ENCODE assay signal across 22 cellular contexts in genomic region chr16:86637744-86638143, GRCh38. TPM values are rescaled to one million over a fixed set of nuclear protein-coding genes. Genes with fewer than 3 reads are reported as not detected.
"Had no signal": no experiment of that assay in that cellular context is flagged by ENCODE, and none has a peak within 500 bp of the region (broad histone marks: within the 10 kb centered on the region; RNA-seq: fewer than 3 reads in every experiment).

No MANE protein-coding gene starts in this region.

- DNase-seq: Karpas-422, KG1, MG63, NCI-H1092, NCI-H1105 treated with DMSO at 0.1 percent for 48 hours, NCI-H1417 treated with DMSO at 0.1 percent for 48 hours, NCI-H146, NCI-H1694 treated with DMSO at 0.1 percent for 48 hours, NCI-H1930, NCI-H2081, NCI-H2107, NCI-H2227 treated with DMSO at 0.1 percent for 48 hours, NCI-H524, NCI-H526 treated with DMSO at 0.1 percent for 48 hours, NCI-H748 treated with DMSO at 0.1 percent for 48 hours, Right ventricle myocardium superior, RPMI8226, SIG-M5, SK-N-SH, T-helper 1 cell had no signal

- H3K27ac ChIP-seq: HL-60 had no signal

- H3K36me3 ChIP-seq: MG63 had no signal

- H3K27me3 ChIP-seq: MG63 had no signal

- H3K9ac ChIP-seq: SK-N-SH had no signal

- H3K4me3 ChIP-seq: MG63 had no signal

- H3K9me3 ChIP-seq: SK-N-SH had no signal

- H3K4me2 ChIP-seq: SK-N-SH had no signal

RNA-seq across cellular contexts. Expression of gene FOXL1, which starts 59.4 kb away (rescaled TPM):
- total RNA-seq: SK-MEL-5 had no signal
